33 cellular contexts compared by ENCODE assay signal in genomic region chr6:139960676-139961075, GRCh38.
"Had no signal": no experiment of that assay in that cellular context is flagged by ENCODE, and none has a peak within 500 bp of the region (broad histone marks: within the 10 kb centered on the region; RNA-seq: fewer than 3 reads in every experiment).

No MANE protein-coding gene starts in this region.

- DNase-seq: activated CD4-positive, alpha-beta T cell treated with anti-CD3 and anti-CD28 coated beads for 1 hour; activated CD4-positive, alpha-beta T cell treated with anti-CD3 and anti-CD28 coated beads, Interleukin-2, amount 10 ng/mL, durations not matched to agents 7 days and 5 days; activated CD8-positive, alpha-beta T cell treated with anti-CD3 and anti-CD28 coated beads for 36 hours; activated gamma-delta T cell treated with Interleukin-2 at 50 U/mL for 16 hours; activated naive CD8-positive, alpha-beta T cell treated with anti-CD3 and anti-CD28 coated beads, Interleukin-2, amount 50 U/mL, for 24 hours; activated T-cell treated with anti-CD3 and anti-CD28 coated beads, Interleukin-2, amount 50 U/mL, for 4 hours; amygdala; dermis blood vessel endothelial cell; effector CD4-positive, alpha-beta T cell; esophagus squamous epithelium; gastrocnemius medialis; glutamatergic neuron; islet precursor cell; left cardiac atrium; left ventricle myocardium superior; mucosa of descending colon; ovary; stimulated activated CD4-positive, alpha-beta T cell treated with anti-CD3 and anti-CD28 coated beads, Interleukin-1b, Interleukin-23, amount 100 ng/mL, for 48 hours; stimulated activated CD4-positive, alpha-beta T cell treated with anti-CD3 and anti-CD28 coated beads, Interleukin-4, amount 100 ng/mL, for 4 hours; stimulated activated CD8-positive, alpha-beta memory T cell treated with anti-CD3 and anti-CD28 coated beads, Interleukin-4, amount 100 ng/mL, for 48 hours; stimulated activated naive B cell treated with anti-CD40 and anti-IgM and Interleukin-4, amounts not matched to agents 10 μg/mL and 1 μg/mL and 100 μg/mL, for 72 hours; stomach; T-helper 17 cell; tibial artery had no signal

- ATAC-seq: activated CD8-positive, alpha-beta T cell treated with anti-CD3 and anti-CD28 coated beads for 36 hours; activated naive CD8-positive, alpha-beta T cell treated with anti-CD3 and anti-CD28 coated beads, Interleukin-2, amount 50 U/mL, for 24 hours; activated T-cell treated with anti-CD3 and anti-CD28 coated beads, Interleukin-2, amount 50 U/mL, for 4 hours; activated T-helper 17 cell treated with anti-CD3 and anti-CD28 coated beads, Interleukin-2, amount 50 U/mL, for 72 hours; gastrocnemius medialis; left cardiac atrium; mucosa of descending colon; natural killer cell treated with Interleukin-12 subunit alpha and Interleukin-12 subunit beta and Interleukin-15 and Interleukin-18, amount 100 ng/mL, for 72 hours; stimulated activated naive B cell treated with anti-CD40 and anti-IgM and Interleukin-4, amounts not matched to agents 10 μg/mL and 1 μg/mL and 100 μg/mL, for 72 hours; T-helper 17 cell; WTC11 had no signal

- H3K27me3 ChIP-seq: breast epithelium, esophagus squamous epithelium, gastrocnemius medialis, ovary, stomach, tibial artery had no signal

- H3K27ac Mint-ChIP-seq: activated CD4-positive, alpha-beta T cell treated with anti-CD3 and anti-CD28 coated beads, Interleukin-2, amount 10 ng/mL, durations not matched to agents 7 days and 5 days; activated CD8-positive, alpha-beta T cell treated with anti-CD3 and anti-CD28 coated beads for 36 hours; activated naive CD4-positive, alpha-beta T cell treated with anti-CD3 and anti-CD28 coated beads, Interleukin-2, amount 50 U/mL, for 24 hours; activated naive CD8-positive, alpha-beta T cell treated with anti-CD3 and anti-CD28 coated beads, Interleukin-2, amount 50 U/mL, for 24 hours; activated T-helper 17 cell treated with anti-CD3 and anti-CD28 coated beads, Interleukin-2, amount 50 U/mL, for 72 hours; natural killer cell treated with Interleukin-12 subunit alpha and Interleukin-12 subunit beta and Interleukin-15 and Interleukin-18, amount 100 ng/mL, for 72 hours; stimulated activated naive B cell treated with anti-CD40 and anti-IgM and Interleukin-4, amounts not matched to agents 10 μg/mL and 1 μg/mL and 100 μg/mL, for 72 hours; T-helper 17 cell; WTC11 had no signal

- H3K36me3 ChIP-seq: breast epithelium, esophagus squamous epithelium, gastrocnemius medialis, ovary, prostate gland, stomach, tibial artery had no signal

- H3K4me1 Mint-ChIP-seq: activated CD4-positive, alpha-beta T cell treated with anti-CD3 and anti-CD28 coated beads, Interleukin-2, amount 10 ng/mL, durations not matched to agents 7 days and 5 days; activated naive CD4-positive, alpha-beta T cell treated with anti-CD3 and anti-CD28 coated beads, Interleukin-2, amount 50 U/mL, for 24 hours; activated naive CD8-positive, alpha-beta T cell treated with anti-CD3 and anti-CD28 coated beads, Interleukin-2, amount 50 U/mL, for 24 hours; activated T-helper 17 cell treated with anti-CD3 and anti-CD28 coated beads, Interleukin-2, amount 50 U/mL, for 72 hours; central memory CD8-positive, alpha-beta T cell; T-helper 17 cell had no signal

- H3K4me2 ChIP-seq: smooth muscle cell had no signal

- H3K4me3 ChIP-seq: breast epithelium, esophagus squamous epithelium, gastrocnemius medialis, mucosa of descending colon, ovary, prostate gland, smooth muscle cell, stomach, tibial artery had no signal

- H3K9me3 Mint-ChIP-seq: activated CD4-positive, alpha-beta T cell treated with anti-CD3 and anti-CD28 coated beads, Interleukin-2, amount 10 ng/mL, durations not matched to agents 7 days and 5 days; activated CD8-positive, alpha-beta T cell treated with anti-CD3 and anti-CD28 coated beads for 36 hours; activated naive CD4-positive, alpha-beta T cell treated with anti-CD3 and anti-CD28 coated beads, Interleukin-2, amount 50 U/mL, for 24 hours; activated naive CD8-positive, alpha-beta T cell treated with anti-CD3 and anti-CD28 coated beads, Interleukin-2, amount 50 U/mL, for 24 hours; activated T-cell treated with anti-CD3 and anti-CD28 coated beads, Interleukin-2, amount 50 U/mL, for 4 hours; activated T-helper 17 cell treated with anti-CD3 and anti-CD28 coated beads, Interleukin-2, amount 50 U/mL, for 72 hours; central memory CD8-positive, alpha-beta T cell; natural killer cell treated with Interleukin-12 subunit alpha and Interleukin-12 subunit beta and Interleukin-15 and Interleukin-18, amount 100 ng/mL, for 72 hours; stimulated activated naive B cell treated with anti-CD40 and anti-IgM and Interleukin-4, amounts not matched to agents 10 μg/mL and 1 μg/mL and 100 μg/mL, for 72 hours had no signal

- H3K4me1 ChIP-seq: breast epithelium, prostate gland had no signal

- H3K4me3 Mint-ChIP-seq: activated CD4-positive, alpha-beta T cell treated with anti-CD3 and anti-CD28 coated beads, Interleukin-2, amount 10 ng/mL, durations not matched to agents 7 days and 5 days; activated CD8-positive, alpha-beta T cell treated with anti-CD3 and anti-CD28 coated beads for 36 hours; activated naive CD4-positive, alpha-beta T cell treated with anti-CD3 and anti-CD28 coated beads, Interleukin-2, amount 50 U/mL, for 24 hours; activated naive CD8-positive, alpha-beta T cell treated with anti-CD3 and anti-CD28 coated beads, Interleukin-2, amount 50 U/mL, for 24 hours; activated T-cell treated with anti-CD3 and anti-CD28 coated beads, Interleukin-2, amount 50 U/mL, for 4 hours; activated T-helper 17 cell treated with anti-CD3 and anti-CD28 coated beads, Interleukin-2, amount 50 U/mL, for 72 hours; central memory CD8-positive, alpha-beta T cell; natural killer cell treated with Interleukin-12 subunit alpha and Interleukin-12 subunit beta and Interleukin-15 and Interleukin-18, amount 100 ng/mL, for 72 hours; stimulated activated naive B cell treated with anti-CD40 and anti-IgM and Interleukin-4, amounts not matched to agents 10 μg/mL and 1 μg/mL and 100 μg/mL, for 72 hours; T-helper 17 cell; WTC11 had no signal

- H3K27ac ChIP-seq: breast epithelium, epithelial cell of prostate, esophagus squamous epithelium, gastrocnemius medialis, ovary, prostate gland, stomach, tibial artery had no signal

- H3K36me3 Mint-ChIP-seq: activated naive CD4-positive, alpha-beta T cell treated with anti-CD3 and anti-CD28 coated beads, Interleukin-2, amount 50 U/mL, for 24 hours; natural killer cell treated with Interleukin-12 subunit alpha and Interleukin-12 subunit beta and Interleukin-15 and Interleukin-18, amount 100 ng/mL, for 72 hours; WTC11 had no signal

- H3K27me3 Mint-ChIP-seq: activated CD4-positive, alpha-beta T cell treated with anti-CD3 and anti-CD28 coated beads, Interleukin-2, amount 10 ng/mL, durations not matched to agents 7 days and 5 days; activated T-helper 17 cell treated with anti-CD3 and anti-CD28 coated beads, Interleukin-2, amount 50 U/mL, for 72 hours; stimulated activated naive B cell treated with anti-CD40 and anti-IgM and Interleukin-4, amounts not matched to agents 10 μg/mL and 1 μg/mL and 100 μg/mL, for 72 hours; T-helper 17 cell had no signal

- H3K9me3 ChIP-seq: esophagus squamous epithelium, gastrocnemius medialis, mucosa of descending colon, ovary, prostate gland, stomach, tibial artery had no signal
